1 cellular context compared by ENCODE assay signal in the genomic region with DNA sequence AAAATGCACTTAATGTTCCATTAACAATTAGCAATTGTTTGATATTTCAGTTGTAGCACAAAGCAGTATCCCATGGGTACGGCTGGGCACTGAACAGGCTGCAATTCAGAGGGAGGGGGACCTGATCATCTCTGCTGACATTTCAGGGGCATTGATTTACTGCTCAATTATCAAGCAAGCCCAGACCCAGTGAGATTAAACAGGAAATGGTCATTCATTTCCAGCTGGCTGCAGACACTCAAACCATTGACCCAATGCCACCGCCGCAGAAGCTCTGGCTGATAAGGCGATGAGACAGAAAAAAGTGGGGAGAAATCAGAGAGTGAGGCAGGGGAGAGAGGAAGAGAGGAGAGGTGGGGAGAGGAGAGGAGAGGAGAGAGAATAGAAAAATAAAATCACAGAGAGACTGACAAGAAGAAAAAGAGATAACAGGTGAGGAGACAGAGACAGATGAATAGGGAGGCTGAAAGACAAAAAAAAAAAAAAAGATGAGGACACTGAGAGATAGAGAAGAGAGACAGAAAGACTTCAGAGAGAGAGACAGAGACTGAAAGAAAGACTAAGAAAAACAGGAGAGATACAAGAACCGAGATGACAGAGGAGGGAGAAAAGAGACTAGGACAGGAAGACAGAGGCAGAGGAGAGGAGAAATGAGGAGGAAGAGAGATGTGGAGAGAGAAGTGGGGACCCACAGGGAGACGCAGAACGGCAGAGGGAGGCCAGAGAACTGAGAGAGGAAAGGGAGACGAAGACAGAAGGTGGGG.
TF ChIP-seq lines count a peak whose summit lies in the region.

No MANE protein-coding gene starts in this region.

TF ChIP-seq in HepG2, 621 proteins besides CTCF, POLR2A, EP300 and RAD21:
- TF ChIP-seq, protein P1, sequence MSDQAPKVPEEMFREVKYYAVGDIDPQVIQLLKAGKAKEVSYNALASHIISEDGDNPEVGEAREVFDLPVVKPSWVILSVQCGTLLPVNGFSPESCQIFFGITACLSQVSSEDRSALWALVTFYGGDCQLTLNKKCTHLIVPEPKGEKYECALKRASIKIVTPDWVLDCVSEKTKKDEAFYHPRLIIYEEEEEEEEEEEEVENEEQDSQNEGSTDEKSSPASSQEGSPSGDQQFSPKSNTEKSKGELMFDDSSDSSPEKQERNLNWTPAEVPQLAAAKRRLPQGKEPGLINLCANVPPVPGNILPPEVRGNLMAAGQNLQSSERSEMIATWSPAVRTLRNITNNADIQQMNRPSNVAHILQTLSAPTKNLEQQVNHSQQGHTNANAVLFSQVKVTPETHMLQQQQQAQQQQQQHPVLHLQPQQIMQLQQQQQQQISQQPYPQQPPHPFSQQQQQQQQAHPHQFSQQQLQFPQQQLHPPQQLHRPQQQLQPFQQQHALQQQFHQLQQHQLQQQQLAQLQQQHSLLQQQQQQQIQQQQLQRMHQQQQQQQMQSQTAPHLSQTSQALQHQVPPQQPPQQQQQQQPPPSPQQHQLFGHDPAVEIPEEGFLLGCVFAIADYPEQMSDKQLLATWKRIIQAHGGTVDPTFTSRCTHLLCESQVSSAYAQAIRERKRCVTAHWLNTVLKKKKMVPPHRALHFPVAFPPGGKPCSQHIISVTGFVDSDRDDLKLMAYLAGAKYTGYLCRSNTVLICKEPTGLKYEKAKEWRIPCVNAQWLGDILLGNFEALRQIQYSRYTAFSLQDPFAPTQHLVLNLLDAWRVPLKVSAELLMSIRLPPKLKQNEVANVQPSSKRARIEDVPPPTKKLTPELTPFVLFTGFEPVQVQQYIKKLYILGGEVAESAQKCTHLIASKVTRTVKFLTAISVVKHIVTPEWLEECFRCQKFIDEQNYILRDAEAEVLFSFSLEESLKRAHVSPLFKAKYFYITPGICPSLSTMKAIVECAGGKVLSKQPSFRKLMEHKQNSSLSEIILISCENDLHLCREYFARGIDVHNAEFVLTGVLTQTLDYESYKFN (CRISPR knock-in tag; conservative IDR thresholded peaks at IDR 0.05): no peak
- TF ChIP-seq RCOR2 (CRISPR knock-in tag; IDR thresholded peaks at IDR 0.05) (no peak), ZNF7 (CRISPR knock-in tag; IDR thresholded peaks at IDR 0.05) (no peak), RBFOX2 (IDR thresholded peaks at IDR 0.05; ENCODE audit: low read depth, low read length) (no peak), ZBTB21 (CRISPR knock-in tag; IDR thresholded peaks at IDR 0.05) (no peak)
TF ChIP-seq in HepG2: peak in this region for 0.
